Comparison of ENCODE assay signal across 1 cellular context in genomic region chr2:20757405-20758090, GRCh38.
TF ChIP-seq lines count a peak whose summit lies in the region.

No MANE protein-coding gene starts in this region.

TF ChIP-seq in liver, 16 proteins besides CTCF, POLR2A, EP300 and RAD21 (continued from another document):
- no peak for TF ChIP-seq REST (IDR thresholded peaks at IDR 0.05)
